ENCODE assay signal across 32 cellular contexts in genomic region chr4:27020203-27020602, GRCh38.
"Had no signal": no experiment of that assay in that cellular context is flagged by ENCODE, and none has a peak within 500 bp of the region (broad histone marks: within the 10 kb centered on the region; RNA-seq: fewer than 3 reads in every experiment).

No MANE protein-coding gene starts in this region.

- H3K36me3 ChIP-seq: colonic mucosa, uterus had no signal

- H3K27ac ChIP-seq: adrenal gland, cardiac muscle cell, colonic mucosa, epithelial cell of prostate, esophagus squamous epithelium, left ventricle myocardium inferior, neutrophil, skin epidermis, thoracic aorta, uterus had no signal

- H3K27me3 ChIP-seq: adrenal gland, cardiac muscle cell, colonic mucosa, esophagus squamous epithelium, neutrophil, uterus had no signal

- ATAC-seq: activated CD8-positive, alpha-beta memory T cell treated with anti-CD3 and anti-CD28 coated beads, Interleukin-2, amount 10 ng/mL, durations not matched to agents 7 days and 5 days; activated CD8-positive, alpha-beta T cell treated with anti-CD3 and anti-CD28 coated beads, Interleukin-2, amount 10 ng/mL, durations not matched to agents 7 days and 5 days; activated naive CD4-positive, alpha-beta T cell treated with anti-CD3 and anti-CD28 coated beads, Interleukin-2, amount 50 U/mL, for 72 hours; mucosa of descending colon; sciatic nerve; stimulated activated effector memory CD8-positive, alpha-beta T cell treated with anti-CD3 and anti-CD28 coated beads, Interleukin-12 subunit alpha, Interleukin-12 subunit beta, amount 100 ng/mL, for 72 hours; WTC11 had no signal

- H3K9me3 ChIP-seq: adrenal gland, colonic mucosa, esophagus squamous epithelium, mucosa of descending colon, neutrophil, thoracic aorta had no signal

- FAIRE-seq: endometrium, islet of Langerhans had no signal

- DNase-seq: activated CD4-positive, alpha-beta T cell treated with anti-CD3 and anti-CD28 coated beads for 1 hour; activated CD8-positive, alpha-beta memory T cell treated with anti-CD3 and anti-CD28 coated beads, Interleukin-2, amount 10 ng/mL, durations not matched to agents 7 days and 5 days; activated CD8-positive, alpha-beta T cell treated with anti-CD3 and anti-CD28 coated beads, Interleukin-2, amount 10 ng/mL, durations not matched to agents 7 days and 5 days; activated naive CD4-positive, alpha-beta T cell; activated T-cell treated with anti-CD3 and anti-CD28 coated beads, Interleukin-2, amount 50 U/mL, for 48 hours; adrenal gland; aorta; cerebellar nuclear complex; colonic mucosa; effector CD8-positive, alpha-beta T cell; esophagus squamous epithelium; foreskin melanocyte; left ventricle myocardium inferior; mucosa of descending colon; retina; stimulated activated CD4-positive, alpha-beta T cell treated with anti-CD3 and anti-CD28 coated beads, Interleukin-12 subunit alpha, Interleukin-12 subunit beta, amount 100 ng/mL, for 4 hours; stimulated activated CD4-positive, alpha-beta T cell treated with anti-CD3 and anti-CD28 coated beads, Interleukin-4, amount 100 ng/mL, for 24 hours; T-helper 2 cell; trophoblast cell; uterus had no signal

- H3K4me3 ChIP-seq: adrenal gland, cardiac muscle cell, colonic mucosa, esophagus squamous epithelium, left ventricle myocardium inferior, lung, mucosa of descending colon, skin epidermis, thoracic aorta, uterus had no signal

- H3K4me1 ChIP-seq: adrenal gland, colonic mucosa, esophagus squamous epithelium, left ventricle myocardium inferior, uterus had no signal
